Comparison of ENCODE assay signal across 10 cellular contexts in genomic region chr17:55285340-55286301, GRCh38. TPM values are rescaled to one million over a fixed set of nuclear protein-coding genes. Genes with fewer than 3 reads are reported as not detected.
DNase-seq lines count a peak whose midpoint lies in the region; ATAC-seq and TF ChIP-seq lines count a peak whose summit lies in the region.
"Had no signal": no experiment of that assay in that cellular context is flagged by ENCODE, and none has a peak within 500 bp of the region (broad histone marks: within the 10 kb centered on the region; RNA-seq: fewer than 3 reads in every experiment).

No MANE protein-coding gene starts in this region.

- H3K4me3 ChIP-seq in duodenal mucosa (ENCODE audit: low read depth in 1 of 2, low read length in 2 of 2) (peak overlapping the region in 1 of 2 donors; percentile 42), aorta (ENCODE audit: low read length in 2 of 2) (no peak overlapping the region)

- no peaks in the 10 kb centered on the region for H3K9me3 Mint-ChIP-seq in naive thymus-derived CD8-positive, alpha-beta T cell
- H3K9me3 Mint-ChIP-seq: naive thymus-derived CD4-positive, alpha-beta T cell had no signal

- ATAC-seq in aorta (ENCODE audit: low FRiP score) (peak; percentile 86), HG03039 (IDR thresholded peaks at IDR 0.05; ENCODE audit: unreplicated experiment) (no peak)
- no peak for ATAC-seq in naive thymus-derived CD8-positive, alpha-beta T cell
- ATAC-seq: naive thymus-derived CD4-positive, alpha-beta T cell had no signal

- H3K27ac ChIP-seq in duodenal mucosa (ENCODE audit: low read depth, low read length) (peak overlapping the region; percentile 87), aorta (ENCODE audit: low read depth in 1 of 2, low read length in 2 of 2) (peak overlapping the region; percentile 91 to 100)

- H3K4me1 Mint-ChIP-seq in naive thymus-derived CD8-positive, alpha-beta T cell, result peaks cover 6 to 11% (median 9%) of the 10 kb centered on the region in 4 donors

- no peak overlapping the region for H3K4me3 Mint-ChIP-seq in naive thymus-derived CD8-positive, alpha-beta T cell

- 3 to 5% methylated on average over 11 of the region's 11 CpGs for WGBS in aorta, 2 donors

- intact Hi-C loops in aorta (cut with DNase I), result no loop called here

- POLR2A ChIA-PET in naive thymus-derived CD8-positive, alpha-beta T cell (lab: Charles Lee), result no interaction called here

- H3K36me3 ChIP-seq in duodenal mucosa (ENCODE audit: control insufficient read depth in 1 of 2, insufficient read depth in 2 of 2, low read length in 2 of 2), result no peaks in the 10 kb centered on the region
- no peaks in the 10 kb centered on the region for H3K36me3 ChIP-seq in aorta (ENCODE audit: control insufficient read depth in 1 of 2, insufficient read depth in 2 of 2, low read length in 1 of 2)

- H3K27me3 Mint-ChIP-seq in naive thymus-derived CD8-positive, alpha-beta T cell, result peaks cover 0 to 4% (median 0%) of the 10 kb centered on the region in 5 donors

- peaks cover 42 to 45% of the 10 kb centered on the region in 2 donors for H3K4me1 ChIP-seq in duodenal mucosa (ENCODE audit: control insufficient read depth in 1 of 2, insufficient read depth in 2 of 2, low read length in 2 of 2)
- H3K4me1 ChIP-seq in aorta (ENCODE audit: control insufficient read depth in 1 of 2, insufficient read depth in 2 of 2, low read length in 2 of 2), result peaks cover 10 to 36% of the 10 kb centered on the region in 2 donors

- no peaks in the 10 kb centered on the region for H3K9me3 ChIP-seq in duodenal mucosa (ENCODE audit: control insufficient read depth in 1 of 2, low read length in 2 of 2)
- no peaks in the 10 kb centered on the region for H3K9me3 ChIP-seq in aorta (ENCODE audit: control insufficient read depth, low read length)

- no peaks in the 10 kb centered on the region for H3K27me3 ChIP-seq in duodenal mucosa (ENCODE audit: control insufficient read depth in 1 of 2, insufficient read depth in 2 of 2, low read length in 2 of 2)
- no peaks in the 10 kb centered on the region for H3K27me3 ChIP-seq in aorta (ENCODE audit: control insufficient read depth in 1 of 2, insufficient read depth in 2 of 2, low read length in 1 of 2)

- TF ChIP-seq CTCF in GM20000 (IDR thresholded peaks at IDR 0.05; ENCODE audit: extremely low read depth, missing control alignments), result no peak

- peak overlapping the region in 1 of 2 donors; percentile 29 for H3K9ac ChIP-seq in duodenal mucosa (ENCODE audit: low read depth in 1 of 2, low read length in 2 of 2)

- H3K36me3 Mint-ChIP-seq in naive thymus-derived CD8-positive, alpha-beta T cell, result peaks cover 0 to 1% (median 0%) of the 10 kb centered on the region in 3 donors
- H3K36me3 Mint-ChIP-seq: naive thymus-derived CD4-positive, alpha-beta T cell had no signal

- DNase-seq in NCI-H2227 (lab: John Stamatoyannopoulos, UW; ENCODE audit: unreplicated experiment) (peak; percentile 8), NCI-H2227 treated with DMSO at 0.1 percent for 48 hours (lab: John Stamatoyannopoulos, UW) (no peak), middle frontal gyrus (ENCODE audit: extremely low spot score, low spot score) (peak; percentile 84), aorta (peak; percentile 93 to 94), GM20000 (ENCODE audit: low spot score) (no peak)
- DNase-seq in naive thymus-derived CD8-positive, alpha-beta T cell, result no peak
- DNase-seq: naive thymus-derived CD4-positive, alpha-beta T cell had no signal

- peak overlapping the region in 1 of 10 donors; percentile 60 for H3K27ac Mint-ChIP-seq in naive thymus-derived CD8-positive, alpha-beta T cell

RNA-seq across cellular contexts. Expression of gene HLF, which starts 20.9 kb away (rescaled TPM):
- total RNA-seq in aorta, result 10 to 100 TPM in 1 of 2 donors, 1 to 10 TPM in 1; 5.8 to 12.4 TPM
- 10 to 100 TPM in 1 of 2 donors, 1 to 10 TPM in 1; 2.0 to 11.8 TPM for polyA plus RNA-seq in aorta
- total RNA-seq in naive thymus-derived CD8-positive, alpha-beta T cell, result under 1 TPM; 0.49 TPM
- polyA plus RNA-seq in naive thymus-derived CD8-positive, alpha-beta T cell, result under 1 TPM in 1 of 3 donors, not detected in 2; 0.03 TPM
- polyA plus RNA-seq: AG04450 had no signal

Comparison
In these comparisons a context has a peak if more than half of its experiments do, and no peak if none do; other contexts are left out.
1. DNase-seq: peak in NCI-H2227 (single experiment), middle frontal gyrus (single experiment) and aorta (2 of 2); none in NCI-H2227 treated with DMSO at 0.1 percent for 48 hours (single experiment), GM20000 (single experiment) and naive thymus-derived CD8-positive, alpha-beta T cell (0 of 10).
2. RNA of gene HLF, which starts 20.9 kb away (total RNA-seq): 5.8 to 12.4 TPM in aorta; 0.49 TPM in naive thymus-derived CD8-positive, alpha-beta T cell; every median in the first group is over 4 times any median in the second.